Comparison of ENCODE assay signal across 8 cellular contexts in the genomic region with DNA sequence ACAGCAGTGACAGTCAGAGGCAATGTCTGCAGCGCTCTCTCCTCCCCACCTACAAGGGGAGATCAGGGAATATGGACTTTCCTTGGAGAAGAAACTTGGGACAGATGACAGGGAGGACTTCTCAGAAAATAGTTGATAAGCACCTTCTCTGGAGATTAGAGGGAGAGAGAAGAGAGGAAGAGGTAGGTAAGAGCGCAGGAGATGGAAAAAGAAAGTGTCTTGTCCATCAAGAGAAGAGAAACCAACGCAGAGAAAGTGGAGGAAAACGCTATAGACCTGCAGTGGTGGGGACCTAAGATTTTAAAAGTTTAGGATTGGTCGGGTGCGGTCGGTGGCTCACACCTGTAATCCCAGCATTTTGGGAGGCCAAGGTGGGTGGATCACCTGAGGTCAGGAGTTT.
"Had no signal": no experiment of that assay in that cellular context is flagged by ENCODE, and none has a peak within 500 bp of the region (broad histone marks: within the 10 kb centered on the region; RNA-seq: fewer than 3 reads in every experiment).

No MANE protein-coding gene starts in this region.

- ATAC-seq: GM12878 had no signal

- DNase-seq: GDM1, GF-D8 had no signal

- H3K4me3 ChIP-seq: GM12878 had no signal

- FAIRE-seq: G401.6, GM12878, GM12891, GM12892, GM18507, GM19239 had no signal
